Comparison of ENCODE assay signal across 20 cellular contexts in genomic region chr1:214989341-214989740, GRCh38.
DNase-seq lines count a peak whose midpoint lies in the region; ATAC-seq, FAIRE-seq and TF ChIP-seq lines count a peak whose summit lies in the region.
"Had no signal": no experiment of that assay in that cellular context is flagged by ENCODE, and none has a peak within 500 bp of the region (broad histone marks: within the 10 kb centered on the region; RNA-seq: fewer than 3 reads in every experiment).

No MANE protein-coding gene starts in this region.

- peak overlapping the region; percentile 50 for H3K27ac Mint-ChIP-seq in MCF 10A (ENCODE audit: low read depth, unreplicated experiment)
- H3K27ac Mint-ChIP-seq: activated B cell treated with CpG ODN at 0.5 μM for 24 hours; dendritic cell treated with granulocyte-macrophage colony-stimulating factor and Interleukin-4, amounts not matched to agents 40 ng/mL and 50 ng/mL, for 4 days; stimulated activated naive CD8-positive, alpha-beta T cell treated with anti-CD3 and anti-CD28 coated beads, Interleukin-15, amount 100 ng/mL, for 72 hours; T-helper 1 cell treated with Interleukin-12 subunit alpha and Interleukin-12 subunit beta and Interleukin-4 antibody, amounts not matched to agents 30 μg/mL and 1 μg/mL, for 36 hours had no signal

- DNase-seq in MCF 10A (ENCODE audit: unreplicated experiment) (no peak), breast epithelium (ENCODE audit: low spot score in 2 of 2) (no peak), amniotic stem cell (lab: John Stamatoyannopoulos, UW) (peak; percentile 45), fibroblast of the aortic adventitia (ENCODE audit: low read depth) (peak; percentile 86), urothelium cell line (ENCODE audit: low spot score) (peak; percentile 6), amygdala (lab: John Stamatoyannopoulos, UW) (no peak), cerebellar nuclear complex (lab: John Stamatoyannopoulos, UW) (no peak)
- DNase-seq: activated B cell treated with CpG ODN at 0.5 μM for 24 hours; heart right ventricle; kidney; NCI-H2029 treated with DMSO at 0.1 percent for 48 hours; NCI-H69; stimulated activated naive CD8-positive, alpha-beta T cell treated with anti-CD3 and anti-CD28 coated beads, Interleukin-15, amount 100 ng/mL, for 72 hours had no signal

- H3K4me3 ChIP-seq in breast epithelium, result no peak overlapping the region
- H3K4me3 ChIP-seq in fibroblast of the aortic adventitia (ENCODE audit: low read depth, low read length), result no peak overlapping the region
- H3K4me3 ChIP-seq: heart right ventricle, vagina had no signal

- no peaks in the 10 kb centered on the region for H3K27me3 ChIP-seq in breast epithelium
- H3K27me3 ChIP-seq: heart right ventricle, vagina had no signal

- peaks cover 3 to 6% of the 10 kb centered on the region in 2 donors for H3K9me3 ChIP-seq in breast epithelium
- H3K9me3 ChIP-seq: vagina had no signal

- H3K4me1 Mint-ChIP-seq in MCF 10A (ENCODE audit: insufficient read depth, unreplicated experiment), result peaks cover 20% of the 10 kb centered on the region
- H3K4me1 Mint-ChIP-seq: activated B cell treated with CpG ODN at 0.5 μM for 24 hours; neural crest cell; stimulated activated naive CD8-positive, alpha-beta T cell treated with anti-CD3 and anti-CD28 coated beads, Interleukin-15, amount 100 ng/mL, for 72 hours had no signal

- no peaks in the 10 kb centered on the region for H3K36me3 ChIP-seq in breast epithelium
- H3K36me3 ChIP-seq: heart right ventricle, vagina had no signal

- BruUV-seq in MCF 10A (replicated peaks; lab: Mats Ljungman, UMichigan), result no TSS peak

- H3K4me1 ChIP-seq in breast epithelium, result no peaks in the 10 kb centered on the region
- H3K4me1 ChIP-seq: heart right ventricle, vagina had no signal

- POLR2A ChIA-PET in MCF 10A (lab: Yijun Ruan, JAX), result interaction anchor here (1.5 kb wide), 1 partner anchor 12 kb away, joined by 5 read pairs; no protein-coding TSS in a partner anchor

- ATAC-seq in GM21717 (IDR thresholded peaks at IDR 0.05; ENCODE audit: unreplicated experiment), result no peak
- ATAC-seq: HCT116; heart right ventricle; stimulated activated naive CD8-positive, alpha-beta T cell treated with anti-CD3 and anti-CD28 coated beads, Interleukin-15, amount 100 ng/mL, for 72 hours had no signal

- H3K9me3 Mint-ChIP-seq in MCF 10A (ENCODE audit: unreplicated experiment), result peaks cover 16% of the 10 kb centered on the region

- H3K4me3 Mint-ChIP-seq in MCF 10A (ENCODE audit: unreplicated experiment), result no peak overlapping the region
- H3K4me3 Mint-ChIP-seq: activated B cell treated with CpG ODN at 0.5 μM for 24 hours; dendritic cell treated with granulocyte-macrophage colony-stimulating factor and Interleukin-4, amounts not matched to agents 40 ng/mL and 50 ng/mL, for 4 days; neural crest cell; stimulated activated naive CD8-positive, alpha-beta T cell treated with anti-CD3 and anti-CD28 coated beads, Interleukin-15, amount 100 ng/mL, for 72 hours; T-helper 1 cell treated with Interleukin-12 subunit alpha and Interleukin-12 subunit beta and Interleukin-4 antibody, amounts not matched to agents 30 μg/mL and 1 μg/mL, for 36 hours had no signal

- CTCF ChIA-PET in MCF 10A (lab: Yijun Ruan, JAX), result interaction anchor here (1.6 kb wide), 1 partner anchor 10 kb away, joined by 3 read pairs; no protein-coding TSS in a partner anchor

- no peak overlapping the region for H3K27ac ChIP-seq in breast epithelium
- H3K27ac ChIP-seq: heart right ventricle, vagina had no signal

- H3K36me3 Mint-ChIP-seq in MCF 10A (ENCODE audit: insufficient read depth, unreplicated experiment), result no peaks in the 10 kb centered on the region

- intact Hi-C loops in MCF 10A (cut with micrococcal nuclease) (no loop called here), breast epithelium (cut with DNase I; ENCODE audit: low total_unique reads) (no loop called here)

- no peak for TF ChIP-seq POLR2A in breast epithelium (IDR thresholded peaks at IDR 0.05)

- FAIRE-seq in urothelium cell line (lab: Jason Lieb, UNC), result no peak
- FAIRE-seq: GM12892, kidney had no signal

- no peaks in the 10 kb centered on the region for H3K27me3 Mint-ChIP-seq in MCF 10A (ENCODE audit: insufficient read depth, unreplicated experiment)
- H3K27me3 Mint-ChIP-seq: activated B cell treated with CpG ODN at 0.5 μM for 24 hours; dendritic cell treated with granulocyte-macrophage colony-stimulating factor and Interleukin-4, amounts not matched to agents 40 ng/mL and 50 ng/mL, for 4 days; stimulated activated naive CD8-positive, alpha-beta T cell treated with anti-CD3 and anti-CD28 coated beads, Interleukin-15, amount 100 ng/mL, for 72 hours had no signal

- TF ChIP-seq CTCF in MCF 10A (IDR thresholded peaks at IDR 0.05; ENCODE audit: unreplicated experiment) (no peak), breast epithelium (IDR thresholded peaks at IDR 0.05) (no peak), fibroblast of the aortic adventitia (IDR thresholded peaks at IDR 0.05; ENCODE audit: insufficient read depth, low read length) (no peak)

Comparison
In these comparisons a context has a peak if more than half of its experiments do, and no peak if none do; other contexts are left out.
1. DNase-seq: peak in amniotic stem cell (single experiment), fibroblast of the aortic adventitia (single experiment) and urothelium cell line (single experiment); none in MCF 10A (single experiment), breast epithelium (0 of 2), amygdala (0 of 56) and cerebellar nuclear complex (0 of 2).